In the genomic region with DNA sequence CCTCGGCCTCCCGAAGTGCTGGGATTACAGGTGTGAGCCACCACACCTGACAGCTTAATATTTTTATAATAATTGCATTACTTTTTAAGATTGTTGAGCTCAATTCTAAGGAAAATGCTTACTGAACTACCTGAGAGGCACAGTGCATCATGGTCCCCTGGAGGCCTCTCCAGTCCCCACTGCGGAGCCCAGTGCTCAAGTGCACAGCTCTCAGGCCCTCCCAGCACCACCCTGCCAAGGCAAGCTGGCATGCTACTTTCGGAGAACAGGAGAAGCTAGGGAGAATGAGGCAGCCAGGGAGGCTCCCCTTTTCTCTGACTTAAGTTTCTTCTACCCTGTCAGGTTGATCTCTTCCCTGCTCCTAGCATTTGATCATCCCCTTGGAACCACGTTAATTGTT, we compare ENCODE assay signal across 20 cellular contexts.
DNase-seq lines count a peak whose midpoint lies in the region; ATAC-seq and TF ChIP-seq lines count a peak whose summit lies in the region.
"Had no signal": no experiment of that assay in that cellular context is flagged by ENCODE, and none has a peak within 500 bp of the region (broad histone marks: within the 10 kb centered on the region; RNA-seq: fewer than 3 reads in every experiment).

No MANE protein-coding gene starts in this region.

- H3K4me3 ChIP-seq in CD4-positive, CD25-positive, alpha-beta regulatory T cell (ENCODE audit: low read depth, low read length), result no peak overlapping the region
- H3K4me3 ChIP-seq in KMS-11 (IDR thresholded peaks at IDR 0.05; ENCODE audit: insufficient read depth, low read depth, low read length) (no peak overlapping the region), testis (no peak overlapping the region)
- H3K4me3 ChIP-seq: GM23338 had no signal

- TF ChIP-seq CTCF in KMS-11 (conservative IDR thresholded peaks at IDR 0.05; ENCODE audit: low read depth, low read length) (no peak), testis (IDR thresholded peaks at IDR 0.05) (no peak)

- peak overlapping the region in 2 of 3 donors; percentile 30 to 74 for H3K27ac Mint-ChIP-seq in CD4-positive, CD25-positive, alpha-beta regulatory T cell
- H3K27ac Mint-ChIP-seq in memory B cell, result peak overlapping the region; percentile 98
- peak overlapping the region; percentile 17 for H3K27ac Mint-ChIP-seq in stimulated activated effector memory CD8-positive, alpha-beta T cell treated with anti-CD3 and anti-CD28 coated beads, Interleukin-12 subunit alpha, Interleukin-12 subunit beta, amount 100 ng/mL, for 72 hours
- H3K27ac Mint-ChIP-seq: GM23338 had no signal

- no peaks in the 10 kb centered on the region for H3K36me3 Mint-ChIP-seq in CD4-positive, CD25-positive, alpha-beta regulatory T cell
- no peaks in the 10 kb centered on the region for H3K36me3 Mint-ChIP-seq in memory B cell
- H3K36me3 Mint-ChIP-seq in stimulated activated effector memory CD8-positive, alpha-beta T cell treated with anti-CD3 and anti-CD28 coated beads, Interleukin-12 subunit alpha, Interleukin-12 subunit beta, amount 100 ng/mL, for 72 hours, result no peaks in the 10 kb centered on the region

- H2AFZ ChIP-seq in KMS-11 (ENCODE audit: low read depth), result peak overlapping the region; percentile 23

- no peaks in the 10 kb centered on the region for H4K20me1 ChIP-seq in KMS-11 (ENCODE audit: insufficient read depth)

- H3K27me3 ChIP-seq in CD4-positive, CD25-positive, alpha-beta regulatory T cell (ENCODE audit: control insufficient read depth, insufficient read depth, low read length), result no peaks in the 10 kb centered on the region
- H3K27me3 ChIP-seq in KMS-11 (ENCODE audit: insufficient read depth, low read depth), result no peaks in the 10 kb centered on the region
- H3K27me3 ChIP-seq in testis, result no peaks in the 10 kb centered on the region
- H3K27me3 ChIP-seq: BE2C had no signal

- H3K79me2 ChIP-seq in KMS-11 (ENCODE audit: insufficient read depth, low read depth), result no peaks in the 10 kb centered on the region

- H3K4me1 Mint-ChIP-seq in CD4-positive, CD25-positive, alpha-beta regulatory T cell, result peaks cover 0 to 27% (median 14%) of the 10 kb centered on the region in 4 donors
- H3K4me1 Mint-ChIP-seq in memory B cell, result peaks cover 16% of the 10 kb centered on the region
- peaks cover 15% of the 10 kb centered on the region for H3K4me1 Mint-ChIP-seq in stimulated activated effector memory CD8-positive, alpha-beta T cell treated with anti-CD3 and anti-CD28 coated beads, Interleukin-12 subunit alpha, Interleukin-12 subunit beta, amount 100 ng/mL, for 72 hours

- TF ChIP-seq POLR2A in testis (IDR thresholded peaks at IDR 0.05), result no peak

- no peak for DNase-seq in CD4-positive, CD25-positive, alpha-beta regulatory T cell
- no peak for DNase-seq in memory B cell (ENCODE audit: low spot score in 2 of 2)
- DNase-seq in stimulated activated effector memory CD8-positive, alpha-beta T cell treated with anti-CD3 and anti-CD28 coated beads, Interleukin-12 subunit alpha, Interleukin-12 subunit beta, amount 100 ng/mL, for 72 hours (ENCODE audit: low spot score in 2 of 2), result no peak
- no peak for DNase-seq in testis
- DNase-seq in activated T-cell treated with anti-CD3 and anti-CD28 coated beads for 4 hours, result no peak
- no peak for DNase-seq in AML-193 (lab: John Stamatoyannopoulos, UW)
- DNase-seq: ACHN; BE2C; Calu3; CD4-positive, alpha-beta T cell; MM.1S; NCI-H1092; NCI-H1436 treated with DMSO at 0.1 percent for 48 hours; NCI-H2029; NCI-H2171; NCI-H526 had no signal

- peaks cover 6% of the 10 kb centered on the region for H3K27me3 Mint-ChIP-seq in CD4-positive, CD25-positive, alpha-beta regulatory T cell
- no peaks in the 10 kb centered on the region for H3K27me3 Mint-ChIP-seq in memory B cell
- H3K27me3 Mint-ChIP-seq: CD4-positive, alpha-beta T cell; IgD-negative memory B cell had no signal

- H3K27ac ChIP-seq in CD4-positive, CD25-positive, alpha-beta regulatory T cell (ENCODE audit: insufficient read depth, low read length, poor library complexity, severe bottlenecking), result no peak overlapping the region
- H3K27ac ChIP-seq in KMS-11 (peak overlapping the region; percentile 99), testis (no peak overlapping the region)

- H3K9me3 Mint-ChIP-seq in CD4-positive, CD25-positive, alpha-beta regulatory T cell, result no peaks in the 10 kb centered on the region
- no peaks in the 10 kb centered on the region for H3K9me3 Mint-ChIP-seq in memory B cell
- no peaks in the 10 kb centered on the region for H3K9me3 Mint-ChIP-seq in stimulated activated effector memory CD8-positive, alpha-beta T cell treated with anti-CD3 and anti-CD28 coated beads, Interleukin-12 subunit alpha, Interleukin-12 subunit beta, amount 100 ng/mL, for 72 hours
- H3K9me3 Mint-ChIP-seq: CD4-positive, alpha-beta T cell; GM23338; IgD-negative memory B cell had no signal

- no peaks in the 10 kb centered on the region for H3K36me3 ChIP-seq in CD4-positive, CD25-positive, alpha-beta regulatory T cell (ENCODE audit: control insufficient read depth, insufficient read depth, low read length)
- no peaks in the 10 kb centered on the region for H3K36me3 ChIP-seq in KMS-11 (ENCODE audit: insufficient read depth)
- no peaks in the 10 kb centered on the region for H3K36me3 ChIP-seq in testis (ENCODE audit: low read depth, missing control alignments)
- H3K36me3 ChIP-seq: BE2C had no signal

- intact Hi-C loops in testis (cut with DNase I; ENCODE audit: low total_unique reads), result no loop called here

- no peak for ATAC-seq in CD4-positive, CD25-positive, alpha-beta regulatory T cell (ENCODE audit: low read depth in 2 of 2)
- ATAC-seq in memory B cell (ENCODE audit: low read depth), result no peak
- ATAC-seq in stimulated activated effector memory CD8-positive, alpha-beta T cell treated with anti-CD3 and anti-CD28 coated beads, Interleukin-12 subunit alpha, Interleukin-12 subunit beta, amount 100 ng/mL, for 72 hours, result no peak
- ATAC-seq: HCT116 had no signal

- H3K9me3 ChIP-seq in CD4-positive, CD25-positive, alpha-beta regulatory T cell (ENCODE audit: control insufficient read depth in 2 of 2, low read length in 2 of 2), result no peaks in the 10 kb centered on the region
- H3K9me3 ChIP-seq in testis, result no peaks in the 10 kb centered on the region
- H3K9me3 ChIP-seq: BE2C had no signal

- H3K9ac ChIP-seq in KMS-11, result peak overlapping the region; percentile 85; the same call in 1 of the 2 replicates

- H3K4me1 ChIP-seq in CD4-positive, CD25-positive, alpha-beta regulatory T cell (ENCODE audit: control insufficient read depth, insufficient read depth, low read length, poor library complexity, severe bottlenecking), result peaks cover 15% of the 10 kb centered on the region
- peaks cover 67% of the 10 kb centered on the region for H3K4me1 ChIP-seq in KMS-11 (ENCODE audit: low read depth, poor library complexity, severe bottlenecking)
- no peaks in the 10 kb centered on the region for H3K4me1 ChIP-seq in testis
- H3K4me1 ChIP-seq: BE2C had no signal

- WGBS in testis, 2 donors, result 90% methylated on average over 5 of the region's 5 CpGs

- peak overlapping the region; percentile 86 for H3K4me2 ChIP-seq in KMS-11
- H3K4me2 ChIP-seq: GM23338 had no signal

- no peak overlapping the region for H3K4me3 Mint-ChIP-seq in CD4-positive, CD25-positive, alpha-beta regulatory T cell
- H3K4me3 Mint-ChIP-seq in memory B cell, result no peak overlapping the region
- H3K4me3 Mint-ChIP-seq in stimulated activated effector memory CD8-positive, alpha-beta T cell treated with anti-CD3 and anti-CD28 coated beads, Interleukin-12 subunit alpha, Interleukin-12 subunit beta, amount 100 ng/mL, for 72 hours, result no peak overlapping the region
- H3K4me3 Mint-ChIP-seq: CD4-positive, alpha-beta T cell; GM23338 had no signal

Comparison
In these comparisons a context has a peak if more than half of its experiments do, and no peak if none do; other contexts are left out.
1. H3K27ac Mint-ChIP-seq: peak in every context shown above with its lines; median percentile 98 in memory B cell; 52 in CD4-positive, CD25-positive, alpha-beta regulatory T cell; 17 in stimulated activated effector memory CD8-positive, alpha-beta T cell treated with anti-CD3 and anti-CD28 coated beads, Interleukin-12 subunit alpha, Interleukin-12 subunit beta, amount 100 ng/mL, for 72 hours.